Comparison of ENCODE assay signal across 8 cellular contexts in the genomic region with DNA sequence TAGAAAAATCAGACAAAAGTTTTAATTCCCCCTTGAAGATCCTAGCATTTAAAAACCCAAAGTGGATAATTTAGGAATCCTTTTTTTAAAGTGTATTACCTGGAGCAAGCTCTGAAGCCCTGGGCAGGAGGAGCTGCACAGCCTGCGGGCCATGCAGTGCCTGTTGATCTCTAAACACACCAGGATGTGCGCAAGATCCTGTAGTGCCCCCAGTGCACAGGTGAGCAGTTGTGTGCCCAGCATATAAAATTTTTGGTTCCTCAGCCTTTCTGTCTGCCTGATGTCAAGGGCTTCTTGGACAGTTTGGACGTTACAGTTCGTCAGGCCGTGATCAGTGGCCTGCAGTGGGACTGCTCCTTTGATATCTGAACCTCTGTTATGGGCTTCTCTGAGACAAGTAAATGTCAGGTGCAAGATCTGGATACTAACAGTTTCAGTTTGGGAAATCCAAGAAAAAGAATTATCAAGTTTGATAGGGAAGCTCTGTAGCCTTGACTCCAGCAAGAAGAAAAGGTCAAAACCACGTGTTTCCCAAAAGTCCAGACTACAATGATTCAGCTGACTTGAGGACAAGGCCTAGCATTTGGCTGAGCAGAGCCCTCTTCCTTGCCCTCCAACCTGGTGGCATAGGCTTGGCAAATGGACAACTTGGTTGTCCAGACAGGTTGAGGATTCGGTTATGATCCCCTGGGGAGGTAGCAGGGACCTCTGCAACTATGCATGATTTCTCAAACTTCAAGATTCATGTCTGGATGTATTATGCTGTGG. TPM values are rescaled to one million over a fixed set of nuclear protein-coding genes. Genes with fewer than 3 reads are reported as not detected.
DNase-seq lines count a peak whose midpoint lies in the region; ATAC-seq and TF ChIP-seq lines count a peak whose summit lies in the region.

No MANE protein-coding gene starts in this region.

- DNase-seq in NCI-H1105 (lab: John Stamatoyannopoulos, UW): peak; percentile 4
- no peak for DNase-seq in NCI-H1105 treated with DMSO at 0.1 percent for 48 hours (lab: John Stamatoyannopoulos, UW)
- DNase-seq in T-helper 9 cell: peak; percentile 15
- DNase-seq in effector CD8-positive, alpha-beta T cell (lab: John Stamatoyannopoulos, UW): peak; percentile 6
- no peak for DNase-seq in uterus
- DNase-seq in NCI-H1092 (lab: John Stamatoyannopoulos, UW): no peak

- intact Hi-C loops in uterus (cut with DNase I; ENCODE audit: low total_unique reads): no loop called here

- H3K9me3 ChIP-seq in mucosa of stomach (ENCODE audit: control insufficient read depth, low read length) (no peaks in the 10 kb centered on the region), uterus (no peaks in the 10 kb centered on the region)

- TF ChIP-seq POLR2A in uterus (IDR thresholded peaks at IDR 0.05): no peak

- H3K4me1 ChIP-seq in mucosa of stomach (ENCODE audit: control insufficient read depth, insufficient read depth, low read length) (peaks cover 17% of the 10 kb centered on the region), uterus (peaks cover 0 to 4% of the 10 kb centered on the region in 2 donors)

- peak overlapping the region; percentile 93 to 94 for H3K27ac ChIP-seq in uterus

- peak; percentile 21 for ATAC-seq in HG03108 (IDR thresholded peaks at IDR 0.05; ENCODE audit: unreplicated experiment)

- peak overlapping the region; percentile 99 for H3K9ac ChIP-seq in mucosa of stomach (ENCODE audit: low read length)

- TF ChIP-seq CTCF in uterus (IDR thresholded peaks at IDR 0.05): no peak

- H3K27me3 ChIP-seq in mucosa of stomach (ENCODE audit: control insufficient read depth, insufficient read depth, low read length) (no peaks in the 10 kb centered on the region), uterus (no peaks in the 10 kb centered on the region)

- H3K4me3 ChIP-seq in mucosa of stomach (ENCODE audit: low read length): peak overlapping the region; percentile 99
- H3K4me3 ChIP-seq in uterus: peak overlapping the region; percentile 67 to 83

- no peaks in the 10 kb centered on the region for H3K36me3 ChIP-seq in mucosa of stomach (ENCODE audit: control insufficient read depth, insufficient read depth, low read length)
- H3K36me3 ChIP-seq in uterus: no peaks in the 10 kb centered on the region

RNA-seq across cellular contexts. Expression of gene ATXN7L3B, which starts 1.0 kb away (rescaled TPM):
- 10 to 100 TPM in 3 of 4 donors, 1 to 10 TPM in 1; 5.9 to 78.2 (median 23.0) TPM for total RNA-seq in uterus

Comparison
In these comparisons a context has a peak if more than half of its experiments do, and no peak if none do; other contexts are left out.
1. DNase-seq: peak in NCI-H1105 (single experiment), T-helper 9 cell (single experiment) and effector CD8-positive, alpha-beta T cell (single experiment); none in NCI-H1105 treated with DMSO at 0.1 percent for 48 hours (single experiment), uterus (0 of 2) and NCI-H1092 (single experiment).